ENCODE assay signal across 23 cellular contexts in genomic region chr5:175564716-175565115, GRCh38.
DNase-seq lines count a peak whose midpoint lies in the region; ATAC-seq lines count a peak whose summit lies in the region.
"Had no signal": no experiment of that assay in that cellular context is flagged by ENCODE, and none has a peak within 500 bp of the region (broad histone marks: within the 10 kb centered on the region; RNA-seq: fewer than 3 reads in every experiment).

No MANE protein-coding gene starts in this region.

- no peak for DNase-seq in activated CD4-positive, CD25-positive, alpha-beta regulatory T cell treated with anti-CD3 and anti-CD28 coated beads, Interleukin-2, amount 50 U/mL, for 72 hours
- DNase-seq: 8988T; ACHN; AML-193; BE2C; C1 segment of cervical spinal cord; Caco-2; Calu3; CD4-positive, alpha-beta memory T cell; CD4-positive, alpha-beta T cell; CD4-positive, CD25-positive, alpha-beta regulatory T cell; CD8-positive, alpha-beta memory T cell; CD8-positive, alpha-beta T cell; COR-L47; DMS 273 treated with DMSO at 0.1 percent for 48 hours; DMS153; DMS53; DMS79; DMS79 treated with DMSO at 0.1 percent for 48 hours; DND-41; EL had no signal

- peak; percentile 53 to 68 for ATAC-seq in activated CD4-positive, CD25-positive, alpha-beta regulatory T cell treated with anti-CD3 and anti-CD28 coated beads, Interleukin-2, amount 50 U/mL, for 24 hours
- ATAC-seq: A549; CD8-positive, alpha-beta T cell had no signal
